21 cellular contexts compared by ENCODE assay signal in the genomic region with DNA sequence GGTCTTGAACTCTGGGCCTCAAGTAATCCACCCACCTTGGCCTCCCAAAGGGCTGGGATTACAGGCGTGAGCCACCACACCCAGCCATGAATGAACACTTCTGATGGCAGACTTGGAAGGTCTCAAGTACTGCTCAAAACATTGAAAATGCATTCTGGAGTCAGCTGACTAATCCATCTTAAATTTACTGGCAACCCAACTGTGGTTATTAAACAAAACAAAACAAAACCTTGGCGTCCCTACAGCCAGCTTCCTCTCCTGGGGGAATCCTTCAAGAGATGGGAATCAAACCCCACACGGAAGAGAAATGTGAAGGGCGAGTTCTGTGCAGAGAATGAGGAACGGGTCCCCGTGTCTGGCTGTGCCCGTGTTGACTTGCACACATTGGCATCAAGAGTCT. TPM values are rescaled to one million over a fixed set of nuclear protein-coding genes. Genes with fewer than 3 reads are reported as not detected.
DNase-seq lines count a peak whose midpoint lies in the region; ATAC-seq and TF ChIP-seq lines count a peak whose summit lies in the region.
"Had no signal": no experiment of that assay in that cellular context is flagged by ENCODE, and none has a peak within 500 bp of the region (broad histone marks: within the 10 kb centered on the region; RNA-seq: fewer than 3 reads in every experiment).

No MANE protein-coding gene starts in this region.

- 83% methylated on average over 3 of the region's 7 CpGs; no CpG with 5 or more reads in 1 of the 2 experiments for WGBS in IMR-90 (ENCODE audit: extremely low coverage in 2 of 2, insufficient read length in 1 of 2), 2 experiments
- WGBS in neuronal stem cell (ENCODE audit: extremely low coverage in 2 of 2, insufficient read length in 2 of 2, insufficient replicate concordance in 1 of 2), 2 donors: no CpG with 5 or more reads among the region's 7 CpGs

- H4K20me1 ChIP-seq in DND-41 (ENCODE audit: insufficient read depth, low read length) (peaks cover 47% of the 10 kb centered on the region), IMR-90 (ENCODE audit: insufficient read depth, low read length) (peaks cover 61% of the 10 kb centered on the region)

- H2BK12ac ChIP-seq in neuronal stem cell (ENCODE audit: low read length): no peak overlapping the region

- H4K5ac ChIP-seq in IMR-90 (ENCODE audit: low read depth, low read length): no peak overlapping the region

- H3K4me2 ChIP-seq in DND-41 (ENCODE audit: insufficient read depth, low read length) (peak overlapping the region; percentile 39; the same call in 1 of the 2 replicates), IMR-90 (ENCODE audit: low read depth, low read length) (no peak overlapping the region; the same call in 1 of the 2 replicates), neuronal stem cell (ENCODE audit: insufficient read depth, low read length, poor library complexity, severe bottlenecking) (no peak overlapping the region)

- in situ Hi-C loops in IMR-90 (cut with MboI; ENCODE audit: low sequenced_read_pairs): no loop called here

- H4K91ac ChIP-seq in IMR-90 (ENCODE audit: insufficient read depth, low read depth, low read length): no peak overlapping the region
- H4K91ac ChIP-seq in neuronal stem cell (ENCODE audit: low read depth, low read length, poor library complexity): no peak overlapping the region

- peaks cover 26% of the 10 kb centered on the region for H3K4me1 Mint-ChIP-seq in chondrocyte (ENCODE audit: low read depth)

- H3K9me3 ChIP-seq in DND-41 (ENCODE audit: insufficient read depth, low read length, severe bottlenecking): no peaks in the 10 kb centered on the region
- H3K9me3 ChIP-seq in IMR-90 (ENCODE audit: control insufficient read depth, insufficient read depth, low read length): no peaks in the 10 kb centered on the region
- H3K9me3 ChIP-seq in neuronal stem cell (replicated peaks in 1 of 2; ENCODE audit: control insufficient read depth in 2 of 2, insufficient read depth in 1 of 2, low read depth in 1 of 2, low read length in 2 of 2): no peaks in the 10 kb centered on the region
- H3K9me3 ChIP-seq: ascending aorta, gastrocnemius medialis, SJCRH30 had no signal

- no peak overlapping the region for H3K4me3 Mint-ChIP-seq in chondrocyte (ENCODE audit: unreplicated experiment)
- H3K4me3 Mint-ChIP-seq: stimulated activated naive B cell treated with anti-CD40 and anti-IgM and Interleukin-4, amounts not matched to agents 10 μg/mL and 1 μg/mL and 100 μg/mL, for 72 hours had no signal

- H3K4ac ChIP-seq in IMR-90 (ENCODE audit: low read depth, low read length): no peak overlapping the region
- no peak overlapping the region for H3K4ac ChIP-seq in neuronal stem cell (ENCODE audit: low read length)

- H3K14ac ChIP-seq in IMR-90 (replicated peaks; ENCODE audit: low read depth, low read length) (no peak overlapping the region), neuronal stem cell (ENCODE audit: low read length) (no peak overlapping the region)

- dilution Hi-C loops in IMR-90 (cut with HindIII; ENCODE audit: low sequenced_read_pairs, unreplicated experiment): no loop called here

- no peak for TF ChIP-seq RAD21 in IMR-90 (IDR thresholded peaks at IDR 0.05; ENCODE audit: low read length)

- H3K9ac ChIP-seq in DND-41 (ENCODE audit: low read depth, low read length): no peak overlapping the region
- H3K9ac ChIP-seq in IMR-90 (ENCODE audit: low read depth, low read length): no peak overlapping the region
- H3K9ac ChIP-seq in neuronal stem cell (ENCODE audit: low read depth, low read length, poor library complexity): no peak overlapping the region

- H3K27me3 Mint-ChIP-seq in chondrocyte (ENCODE audit: low read depth): no peaks in the 10 kb centered on the region
- H3K27me3 Mint-ChIP-seq: stimulated activated naive B cell treated with anti-CD40 and anti-IgM and Interleukin-4, amounts not matched to agents 10 μg/mL and 1 μg/mL and 100 μg/mL, for 72 hours had no signal

- ATAC-seq in DND-41 (ENCODE audit: insufficient read depth, low read depth): no peak
- peak; percentile 3; the same call in 1 of the 2 replicates for ATAC-seq in IMR-90 (ENCODE audit: low read depth)
- ATAC-seq in HG02973 (IDR thresholded peaks at IDR 0.05; ENCODE audit: unreplicated experiment): no peak
- ATAC-seq: gastrocnemius medialis; GM12878; stimulated activated naive B cell treated with anti-CD40 and anti-IgM and Interleukin-4, amounts not matched to agents 10 μg/mL and 1 μg/mL and 100 μg/mL, for 72 hours had no signal

- H3K4me1 ChIP-seq in DND-41 (ENCODE audit: insufficient read depth, low read length) (peaks cover 28% of the 10 kb centered on the region), IMR-90 (ENCODE audit: control insufficient read depth, insufficient read depth, low read length) (peaks cover 12% of the 10 kb centered on the region), neuronal stem cell (ENCODE audit: control insufficient read depth in 2 of 2, insufficient read depth in 1 of 2, low read depth in 1 of 2, low read length in 2 of 2) (peaks cover 7 to 8% of the 10 kb centered on the region in 2 donors)
- H3K4me1 ChIP-seq: SJCRH30 had no signal

- peak overlapping the region; percentile 55 for H2AK9ac ChIP-seq in IMR-90 (replicated peaks; ENCODE audit: low read depth, low read length, poor library complexity)

- H2BK120ac ChIP-seq in IMR-90 (ENCODE audit: low read depth, low read length) (no peak overlapping the region), neuronal stem cell (ENCODE audit: low read depth, low read length) (no peak overlapping the region)

- BruUV-seq in IMR-90 (replicated peaks; lab: Mats Ljungman, UMichigan): no TSS peak

- POLR2A ChIA-PET in IMR-90 (lab: Charles Lee; ENCODE audit: unreplicated experiment): interaction anchor here (0.7 kb wide), 1 partner anchor 9 kb away, joined by 3 read pairs; no protein-coding TSS in a partner anchor

- no peaks in the 10 kb centered on the region for H3K9me3 Mint-ChIP-seq in chondrocyte (ENCODE audit: low read depth)
- H3K9me3 Mint-ChIP-seq: stimulated activated naive B cell treated with anti-CD40 and anti-IgM and Interleukin-4, amounts not matched to agents 10 μg/mL and 1 μg/mL and 100 μg/mL, for 72 hours had no signal

- H3K36me3 ChIP-seq in DND-41 (ENCODE audit: insufficient read depth, low read length) (peaks cover 44% of the 10 kb centered on the region), IMR-90 (ENCODE audit: control insufficient read depth, insufficient read depth, low read length) (peaks cover 31% of the 10 kb centered on the region), neuronal stem cell (replicated peaks in 1 of 2; ENCODE audit: control insufficient read depth in 2 of 2, insufficient read depth in 2 of 2, low read length in 2 of 2) (peaks cover 18 to 43% of the 10 kb centered on the region in 2 donors)

- H2BK20ac ChIP-seq in IMR-90 (ENCODE audit: low read depth, low read length): no peak overlapping the region

- peaks cover 11% of the 10 kb centered on the region for H3K36me3 Mint-ChIP-seq in chondrocyte (ENCODE audit: low read depth)

- H3K18ac ChIP-seq in IMR-90 (ENCODE audit: low read depth, low read length) (no peak overlapping the region), neuronal stem cell (ENCODE audit: low read length) (no peak overlapping the region)

- no peak for TF ChIP-seq POLR2A in IMR-90 (IDR thresholded peaks at IDR 0.05; ENCODE audit: low read depth, low read length)

- peaks cover 73% of the 10 kb centered on the region for H3K79me2 ChIP-seq in DND-41 (ENCODE audit: insufficient read depth, low read length)

- no peak overlapping the region for H3K23ac ChIP-seq in IMR-90 (ENCODE audit: low read depth, low read length)
- H3K23ac ChIP-seq in neuronal stem cell (ENCODE audit: low read depth, low read length, poor library complexity): no peak overlapping the region

- TF ChIP-seq CTCF in DND-41 (IDR thresholded peaks at IDR 0.05; ENCODE audit: borderline replicate concordance, extremely low read depth, low read length, poor library complexity, severe bottlenecking) (no peak), IMR-90 (conservative IDR thresholded peaks at IDR 0.05; ENCODE audit: low read depth, low read length) (no peak), chondrocyte (IDR thresholded peaks at IDR 0.05) (no peak)

- H3K27ac ChIP-seq in DND-41 (ENCODE audit: low read length) (no peak overlapping the region), IMR-90 (ENCODE audit: insufficient read depth, low read length) (no peak overlapping the region), neuronal stem cell (replicated peaks; ENCODE audit: low read length) (no peak overlapping the region)
- H3K27ac ChIP-seq: ascending aorta, C4-2B, gastrocnemius medialis, SJCRH30 had no signal

- H2BK5ac ChIP-seq in IMR-90 (ENCODE audit: low read depth, low read length, poor library complexity, severe bottlenecking): no peak overlapping the region
- H2BK5ac ChIP-seq in neuronal stem cell (ENCODE audit: low read length): peak overlapping the region; percentile 53

- H3K9me1 ChIP-seq in IMR-90 (ENCODE audit: insufficient read depth, low read length): peaks cover 19% of the 10 kb centered on the region

- intact Hi-C loops in IMR-90 (cut with micrococcal nuclease): no loop called here
- intact Hi-C loops in cardiac septum (cut with DNase I): loop anchor here (5.0 kb wide), 1 partner anchor 113 kb away; a partner anchor contains a TSS

- H3K79me1 ChIP-seq in IMR-90 (ENCODE audit: low read depth in 1 of 2, low read length in 2 of 2) (peaks cover 21 to 70% of the 10 kb centered on the region in 2 experiments), neuronal stem cell (ENCODE audit: low read depth, low read length) (peaks cover 22% of the 10 kb centered on the region)

- H3K27ac Mint-ChIP-seq in chondrocyte (ENCODE audit: unreplicated experiment): peak overlapping the region; percentile 51
- H3K27ac Mint-ChIP-seq: stimulated activated naive B cell treated with anti-CD40 and anti-IgM and Interleukin-4, amounts not matched to agents 10 μg/mL and 1 μg/mL and 100 μg/mL, for 72 hours had no signal

- H3K27me3 ChIP-seq in DND-41 (ENCODE audit: insufficient read depth, low read length, poor library complexity): no peaks in the 10 kb centered on the region
- H3K27me3 ChIP-seq in IMR-90 (ENCODE audit: control insufficient read depth, insufficient read depth, low read length): no peaks in the 10 kb centered on the region
- no peaks in the 10 kb centered on the region for H3K27me3 ChIP-seq in neuronal stem cell (ENCODE audit: control insufficient read depth in 3 of 3, insufficient read depth in 3 of 3, low read depth in 1 of 3, low read length in 3 of 3)
- H3K27me3 ChIP-seq: ascending aorta, gastrocnemius medialis, SJCRH30 had no signal

- DNase-seq in DND-41 (no peak), IMR-90 (peak; percentile 63), chondrocyte (ENCODE audit: low spot score) (no peak), neuronal stem cell (ENCODE audit: low spot score) (no peak), NK-92 (lab: John Stamatoyannopoulos, UW; ENCODE audit: unreplicated experiment) (no peak), cardiac septum (ENCODE audit: low spot score) (no peak)
- DNase-seq: DMS79 treated with DMSO at 0.1 percent for 48 hours; effector CD8-positive, alpha-beta T cell; gastrocnemius medialis; KG1; NCI-H146; NCI-H446 treated with DMSO at 0.1 percent for 48 hours; SJCRH30; stimulated activated naive B cell treated with anti-CD40 and anti-IgM and Interleukin-4, amounts not matched to agents 10 μg/mL and 1 μg/mL and 100 μg/mL, for 72 hours had no signal

- H2AFZ ChIP-seq in DND-41 (ENCODE audit: low read depth, low read length) (no peak overlapping the region), IMR-90 (replicated peaks; ENCODE audit: low read length, poor library complexity) (no peak overlapping the region), neuronal stem cell (ENCODE audit: low read length) (no peak overlapping the region)

- H3K4me3 ChIP-seq in DND-41 (ENCODE audit: low read depth in 1 of 2, low read length in 2 of 2): no peak overlapping the region
- no peak overlapping the region for H3K4me3 ChIP-seq in IMR-90 (ENCODE audit: insufficient read depth, low read depth, low read length)
- no peak overlapping the region for H3K4me3 ChIP-seq in neuronal stem cell (ENCODE audit: low read length in 2 of 2)
- H3K4me3 ChIP-seq: ascending aorta, gastrocnemius medialis, GM12878, SJCRH30, skin epidermis had no signal

- H3K56ac ChIP-seq in IMR-90 (ENCODE audit: extremely low read depth, insufficient read depth, low read length): no peak overlapping the region

- H4K8ac ChIP-seq in IMR-90 (ENCODE audit: low read depth in 2 of 2, low read length in 2 of 2) (no peak overlapping the region), neuronal stem cell (ENCODE audit: low read depth, low read length) (no peak overlapping the region)

- CTCF ChIA-PET in IMR-90 (lab: Yijun Ruan, JAX): no interaction called here

- H2AK5ac ChIP-seq in IMR-90 (ENCODE audit: low read depth, low read length): no peak overlapping the region
- H2AK5ac ChIP-seq in neuronal stem cell (ENCODE audit: low read depth, low read length): no peak overlapping the region

- no peak overlapping the region for H2BK15ac ChIP-seq in IMR-90 (ENCODE audit: low read depth, low read length)
- H2BK15ac ChIP-seq in neuronal stem cell (ENCODE audit: low read length): no peak overlapping the region

RNA-seq across cellular contexts. Expression of a gene that starts 3.4 kb away (rescaled TPM):
- 107 and 115 TPM in 2 replicates for total RNA-seq in IMR-90 (2012; rRNA removed)
- 151 and 196 TPM in 2 replicates for polyA plus RNA-seq in IMR-90 (2012; rRNA removed)
- polyA plus RNA-seq in IMR-90 (2012; cell fraction: cytosol; rRNA removed): 175 and 201 TPM in 2 replicates
- polyA plus RNA-seq in IMR-90 (2012; cell fraction: nucleus; rRNA removed; ENCODE audit: low replicate concordance): 144 and 291 TPM in 2 replicates
- total RNA-seq in chondrocyte: 131 to 168 TPM (median 158 TPM) in 3 replicates
- polyA plus RNA-seq in neuronal stem cell (2013, experiment 1 of 2): 165 TPM
- 164 TPM for polyA plus RNA-seq in neuronal stem cell (2013, experiment 2 of 2)
- total RNA-seq in cardiac septum: 107 TPM

RNA-seq across cellular contexts. Expression of a gene that starts 32.9 kb away (rescaled TPM):
- total RNA-seq in IMR-90 (2012; rRNA removed): not detected in 2 replicates
- not detected in 2 replicates for polyA plus RNA-seq in IMR-90 (2012; rRNA removed)
- not detected in 2 replicates for polyA plus RNA-seq in IMR-90 (2012; cell fraction: cytosol; rRNA removed)
- polyA plus RNA-seq in IMR-90 (2012; cell fraction: nucleus; rRNA removed; ENCODE audit: low replicate concordance): not detected in 2 replicates
- total RNA-seq in chondrocyte: not detected in 3 replicates
- 0.11 TPM for polyA plus RNA-seq in neuronal stem cell (2013, experiment 1 of 2)
- polyA plus RNA-seq in neuronal stem cell (2013, experiment 2 of 2): 0.07 TPM
- total RNA-seq in cardiac septum: not detected
- total RNA-seq: GM12878, lung microvascular endothelial cell, SJCRH30, ureter had no signal

RNA-seq across cellular contexts. Expression of a gene that starts 53.8 kb away (rescaled TPM):
- total RNA-seq in IMR-90 (2012; rRNA removed) (3.2 and 4.2 TPM in 2 replicates), chondrocyte (29.4 to 29.9 TPM (median 29.5 TPM) in 3 replicates), cardiac septum (29.9 TPM)
- 10.3 and 14.7 TPM in 2 replicates for polyA plus RNA-seq in IMR-90 (2012; rRNA removed)
- polyA plus RNA-seq in IMR-90 (2012; cell fraction: cytosol; rRNA removed): 6.9 and 17.2 TPM in 2 replicates
- 22.8 and 55.1 TPM in 2 replicates for polyA plus RNA-seq in IMR-90 (2012; cell fraction: nucleus; rRNA removed; ENCODE audit: low replicate concordance)
- 9.3 TPM for polyA plus RNA-seq in neuronal stem cell (2013, experiment 1 of 2)
- polyA plus RNA-seq in neuronal stem cell (2013, experiment 2 of 2): 10.2 TPM
